ENCODE assay signal across 8 cellular contexts in genomic region chr6:89298680-89299450, GRCh38. TPM values are rescaled to one million over a fixed set of nuclear protein-coding genes. Genes with fewer than 3 reads are reported as not detected.
A peak's percentile ranks its signal among the peaks of the same experiment; 100 is the strongest.
DNase-seq lines count a peak whose midpoint lies in the region; ATAC-seq and TF ChIP-seq lines count a peak whose summit lies in the region.

No MANE protein-coding gene starts in this region.

- no peak for TF ChIP-seq POLR2A in HCT116 (IDR thresholded peaks at IDR 0.05; ENCODE audit: borderline replicate concordance, extremely low read depth, insufficient read depth, insufficient read length)

- no peaks in the 10 kb centered on the region for H3K9me3 ChIP-seq in CD4-positive, CD25-positive, alpha-beta regulatory T cell (ENCODE audit: control insufficient read depth in 2 of 2, low read length in 2 of 2)
- no peaks in the 10 kb centered on the region; a peak in 1 of 4 replicates for H3K9me3 ChIP-seq in HCT116 (ENCODE audit: control insufficient read depth in 1 of 2, insufficient read depth in 1 of 2, low read depth in 1 of 2, low read length in 2 of 2)
- peaks cover 0 to 3% (median 0%) of the 10 kb centered on the region in 3 donors for H3K9me3 ChIP-seq in skeletal muscle tissue (ENCODE audit: control insufficient read depth in 3 of 3, low read length in 3 of 3)

- BruUV-seq in HCT116 (replicated peaks; lab: Mats Ljungman, UMichigan), result no TSS peak

- TF ChIP-seq RAD21 in HCT116 (IDR thresholded peaks at IDR 0.05; ENCODE audit: low read depth), result no peak

- H3K4me3 Mint-ChIP-seq in CD4-positive, CD25-positive, alpha-beta regulatory T cell, result peak overlapping the region; percentile 39 to 80 (median 62)

- CTCF ChIA-PET in HCT116 (lab: Charles Lee), result interaction anchor here (1.0 to 2.2 kb wide), 6 partner anchors 17 to 316 kb away, joined by 3 to 7 read pairs (median 6); no protein-coding TSS in a partner anchor

- DNase-seq in CD4-positive, CD25-positive, alpha-beta regulatory T cell, result peak; percentile 11 to 85 (median 55)
- DNase-seq in HCT116 (ENCODE audit: low read depth, low spot score), result peak; percentile 58
- peak; percentile 72 for DNase-seq in RKO (ENCODE audit: low spot score)
- DNase-seq in central memory CD4-positive, alpha-beta T cell, result peak; percentile 74
- no peak for DNase-seq in NCI-H1436 (lab: John Stamatoyannopoulos, UW)
- no peak for DNase-seq in cerebellum (ENCODE audit: low spot score)
- no peak for DNase-seq in NCI-H446 treated with DMSO at 0.1 percent for 48 hours (lab: John Stamatoyannopoulos, UW)

- no peak for TF ChIP-seq CTCF in HCT116 (IDR thresholded peaks at IDR 0.05 in 2 of 3, conservative IDR thresholded peaks at IDR 0.05 in 1 of 3; ENCODE audit: borderline replicate concordance in 1 of 3, insufficient read depth in 1 of 3, low read depth in 2 of 3, low read length in 2 of 3)

- no peaks in the 10 kb centered on the region for H3K79me2 ChIP-seq in HCT116 (ENCODE audit: insufficient read depth, low read length)

- POLR2A ChIA-PET in HCT116 (lab: Charles Lee), result interaction anchor here (0.7 to 1.3 kb wide), 4 partner anchors 21 to 119 kb away, joined by 3 read pairs; partner anchors contain the start of gene UBE2J1

- peak; percentile 68 to 69 for ATAC-seq in CD4-positive, CD25-positive, alpha-beta regulatory T cell (ENCODE audit: low read depth in 2 of 2)
- ATAC-seq in HCT116, result peak; percentile 37

- intact Hi-C loops in HCT116 (cut with micrococcal nuclease), result loop anchor here (5.0 kb wide), 1 partner anchor 53 kb away; the partner anchor contains the start of gene UBE2J1

- peak overlapping the region; percentile 79 to 95 (median 92) for H3K27ac Mint-ChIP-seq in CD4-positive, CD25-positive, alpha-beta regulatory T cell

- no peaks in the 10 kb centered on the region for H3K9me2 ChIP-seq in HCT116 (ENCODE audit: insufficient read depth)

- peaks cover 0 to 2% (median 0%) of the 10 kb centered on the region in 7 donors for H3K9me3 Mint-ChIP-seq in CD4-positive, CD25-positive, alpha-beta regulatory T cell

- H3K9ac ChIP-seq in HCT116 (ENCODE audit: low read length) (no peak overlapping the region), skeletal muscle tissue (ENCODE audit: low read depth in 1 of 3, low read length in 3 of 3) (no peak overlapping the region)

- H3K36me3 ChIP-seq in CD4-positive, CD25-positive, alpha-beta regulatory T cell (ENCODE audit: control insufficient read depth, insufficient read depth, low read length), result no peaks in the 10 kb centered on the region
- no peaks in the 10 kb centered on the region for H3K36me3 ChIP-seq in HCT116 (ENCODE audit: control insufficient read depth in 1 of 2, insufficient read depth in 2 of 2, low read length in 2 of 2)
- no peaks in the 10 kb centered on the region for H3K36me3 ChIP-seq in skeletal muscle tissue (ENCODE audit: control insufficient read depth in 3 of 3, insufficient read depth in 3 of 3, low read length in 3 of 3)

- no peaks in the 10 kb centered on the region for H3K27me3 ChIP-seq in CD4-positive, CD25-positive, alpha-beta regulatory T cell (ENCODE audit: control insufficient read depth, insufficient read depth, low read length)
- H3K27me3 ChIP-seq in HCT116 (ENCODE audit: insufficient read depth, low read length) (peaks cover 11% of the 10 kb centered on the region; the same call in 1 of the 2 replicates), skeletal muscle tissue (ENCODE audit: control insufficient read depth in 3 of 3, insufficient read depth in 3 of 3, low read length in 3 of 3) (no peaks in the 10 kb centered on the region)

- peak overlapping the region; percentile 53 for H3K27ac ChIP-seq in CD4-positive, CD25-positive, alpha-beta regulatory T cell (ENCODE audit: insufficient read depth, low read length, poor library complexity, severe bottlenecking)
- peak overlapping the region; percentile 28; the same call in 1 of the 2 replicates for H3K27ac ChIP-seq in HCT116 (ENCODE audit: low read depth, low read length)
- H3K27ac ChIP-seq in skeletal muscle tissue (ENCODE audit: low read depth, low read length), result peak overlapping the region; percentile 75

- peak overlapping the region; percentile 96 for H3K4me2 ChIP-seq in HCT116 (ENCODE audit: low read length)

- H3K36me3 Mint-ChIP-seq in CD4-positive, CD25-positive, alpha-beta regulatory T cell, result no peaks in the 10 kb centered on the region

- H3K4me3 ChIP-seq in CD4-positive, CD25-positive, alpha-beta regulatory T cell (ENCODE audit: low read depth, low read length), result peak overlapping the region; percentile 30
- peak overlapping the region in 1 of 2 experiments; percentile 59; a peak in 2 of 4 replicates for H3K4me3 ChIP-seq in HCT116 (replicated peaks in 1 of 2; ENCODE audit: low read depth in 1 of 2, low read length in 2 of 2)
- H3K4me3 ChIP-seq in skeletal muscle tissue (ENCODE audit: low read length in 3 of 3), result no peak overlapping the region

- peaks cover 0 to 28% (median 21%) of the 10 kb centered on the region in 4 donors for H3K4me1 Mint-ChIP-seq in CD4-positive, CD25-positive, alpha-beta regulatory T cell

- H3K27me3 Mint-ChIP-seq in CD4-positive, CD25-positive, alpha-beta regulatory T cell, result peaks cover 10% of the 10 kb centered on the region

- no peak overlapping the region for H2AFZ ChIP-seq in HCT116 (ENCODE audit: low read depth, low read length, poor library complexity, severe bottlenecking)

- RAD21 ChIA-PET in HCT116 (lab: Charles Lee; ENCODE audit: low non-redundant PET in 1 of 2, low total read pairs in 2 of 2, uncharacterized antibody in 2 of 2, unreplicated experiment in 2 of 2), result interaction anchor here (0.6 to 1.0 kb wide), 2 partner anchors 32 to 54 kb away, joined by 3 read pairs; partner anchors contain the start of gene UBE2J1 (in 1 of the 2)

- H4K20me1 ChIP-seq in HCT116 (ENCODE audit: insufficient read depth), result no peaks in the 10 kb centered on the region

- peaks cover 21% of the 10 kb centered on the region for H3K4me1 ChIP-seq in CD4-positive, CD25-positive, alpha-beta regulatory T cell (ENCODE audit: control insufficient read depth, insufficient read depth, low read length, poor library complexity, severe bottlenecking)
- H3K4me1 ChIP-seq in HCT116 (ENCODE audit: control insufficient read depth in 1 of 2, insufficient read depth in 2 of 2, low read length in 2 of 2) (peaks cover 20 to 33% of the 10 kb centered on the region in 2 experiments), skeletal muscle tissue (ENCODE audit: control insufficient read depth in 3 of 3, insufficient read depth in 3 of 3, low read length in 3 of 3) (peaks cover 16 to 21% (median 16%) of the 10 kb centered on the region in 3 donors)

TF ChIP-seq in HCT116, 20 proteins besides CTCF, POLR2A, EP300 and RAD21:
- TF ChIP-seq FOSL1 (IDR thresholded peaks at IDR 0.05; ENCODE audit: low read depth) (no peak), TCF7L2 (IDR thresholded peaks at IDR 0.05; ENCODE audit: borderline replicate concordance, extremely low read depth, insufficient read depth, insufficient read length) (peak; percentile 94), SP1 (IDR thresholded peaks at IDR 0.05; ENCODE audit: low read depth) (peak; percentile 62), CEBPB (IDR thresholded peaks at IDR 0.05; ENCODE audit: low read depth) (peak; percentile 97), MAX (IDR thresholded peaks at IDR 0.05) (peak; percentile 17; the same call in 1 of the 2 replicates), ELF1 (IDR thresholded peaks at IDR 0.05; ENCODE audit: borderline replicate concordance, low read depth) (no peak; the same call in 1 of the 2 replicates)
TF ChIP-seq in HCT116: peak in this region for 4.

RNA-seq across cellular contexts. Expression of gene GABRR2, which starts 16.2 kb away (rescaled TPM):
- total RNA-seq in CD4-positive, CD25-positive, alpha-beta regulatory T cell, result 1.9 TPM
- not detected for polyA plus RNA-seq in CD4-positive, CD25-positive, alpha-beta regulatory T cell
- 0.57 TPM for total RNA-seq in HCT116 (2021; ENCODE audit: unreplicated experiment)
- 0.24 and 0.38 TPM in 2 replicates for polyA plus RNA-seq in HCT116 (2012)
- not detected for total RNA-seq in skeletal muscle tissue
- 0.45 TPM for total RNA-seq in cerebellum

RNA-seq across cellular contexts. Expression of gene UBE2J1, which starts 53.7 kb away (rescaled TPM):
- 30.0 TPM for total RNA-seq in CD4-positive, CD25-positive, alpha-beta regulatory T cell
- 10 to 100 TPM; 33.8 to 50.6 (median 35.1) TPM for polyA plus RNA-seq in CD4-positive, CD25-positive, alpha-beta regulatory T cell
- 23.3 TPM for total RNA-seq in HCT116 (2021; ENCODE audit: unreplicated experiment)
- polyA plus RNA-seq in HCT116 (2012), result 13.4 and 13.9 TPM in 2 replicates
- total RNA-seq in skeletal muscle tissue, result 28.2 TPM
- 38.4 TPM for total RNA-seq in cerebellum

Comparison
In these comparisons a context has a peak if more than half of its experiments do, and no peak if none do; other contexts are left out.
1. DNase-seq: peak in CD4-positive, CD25-positive, alpha-beta regulatory T cell (3 of 3), HCT116 (single experiment), RKO (single experiment) and central memory CD4-positive, alpha-beta T cell (single experiment); none in NCI-H1436 (single experiment), cerebellum (single experiment) and NCI-H446 treated with DMSO at 0.1 percent for 48 hours (single experiment).
2. Peak in every context shown above with its lines, with median percentiles within 50 percentile points of each other: H3K27ac ChIP-seq.